Comparison of ENCODE assay signal across 11 cellular contexts in genomic region chr9:15430920-15431844, GRCh38. TPM values are rescaled to one million over a fixed set of nuclear protein-coding genes. Genes with fewer than 3 reads are reported as not detected.
DNase-seq lines count a peak whose midpoint lies in the region; ATAC-seq and TF ChIP-seq lines count a peak whose summit lies in the region.
"Had no signal": no experiment of that assay in that cellular context is flagged by ENCODE, and none has a peak within 500 bp of the region (broad histone marks: within the 10 kb centered on the region; RNA-seq: fewer than 3 reads in every experiment).

No MANE protein-coding gene starts in this region.

- no peaks in the 10 kb centered on the region for H4K20me1 ChIP-seq in hepatocyte (ENCODE audit: insufficient read depth, poor library complexity, severe bottlenecking)

- H3K4me1 ChIP-seq in hepatocyte (ENCODE audit: insufficient read depth) (peaks cover 10% of the 10 kb centered on the region), transverse colon (peaks cover 6 to 60% (median 35%) of the 10 kb centered on the region in 4 donors)
- H3K4me1 ChIP-seq: SJCRH30 had no signal

- H3K27ac ChIP-seq in hepatocyte: peak overlapping the region; percentile 15
- peak overlapping the region; percentile 69 to 84 (median 80) for H3K27ac ChIP-seq in transverse colon
- H3K27ac ChIP-seq: SJCRH30 had no signal

- peaks cover 88% of the 10 kb centered on the region for H3K79me2 ChIP-seq in hepatocyte

- TF ChIP-seq CTCF in hepatocyte (IDR thresholded peaks at IDR 0.05; ENCODE audit: poor library complexity) (no peak), transverse colon (IDR thresholded peaks at IDR 0.05) (no peak)

- no peak for ATAC-seq in HG02938 (IDR thresholded peaks at IDR 0.05; ENCODE audit: unreplicated experiment)
- ATAC-seq in stimulated activated naive CD8-positive, alpha-beta T cell treated with anti-CD3 and anti-CD28 coated beads, Interleukin-15, amount 100 ng/mL, for 72 hours: no peak

- no peak overlapping the region for H2AFZ ChIP-seq in hepatocyte

- peak overlapping the region; percentile 28 for H3K4me2 ChIP-seq in hepatocyte

- TF ChIP-seq POLR2A in transverse colon (IDR thresholded peaks at IDR 0.05): no peak

- H3K9me3 Mint-ChIP-seq in activated naive CD4-positive, alpha-beta T cell treated with anti-CD3 and anti-CD28 coated beads, Interleukin-2, amount 50 U/mL, for 24 hours: no peaks in the 10 kb centered on the region
- no peaks in the 10 kb centered on the region for H3K9me3 Mint-ChIP-seq in stimulated activated naive CD8-positive, alpha-beta T cell treated with anti-CD3 and anti-CD28 coated beads, Interleukin-15, amount 100 ng/mL, for 72 hours
- H3K9me3 Mint-ChIP-seq: naive B cell had no signal

- H3K27me3 Mint-ChIP-seq in activated naive CD4-positive, alpha-beta T cell treated with anti-CD3 and anti-CD28 coated beads, Interleukin-2, amount 50 U/mL, for 24 hours: no peaks in the 10 kb centered on the region
- no peaks in the 10 kb centered on the region for H3K27me3 Mint-ChIP-seq in stimulated activated naive CD8-positive, alpha-beta T cell treated with anti-CD3 and anti-CD28 coated beads, Interleukin-15, amount 100 ng/mL, for 72 hours
- H3K27me3 Mint-ChIP-seq: naive B cell had no signal

- H3K9me3 ChIP-seq in hepatocyte (ENCODE audit: low read depth) (no peaks in the 10 kb centered on the region), transverse colon (no peaks in the 10 kb centered on the region)
- H3K9me3 ChIP-seq: SJCRH30 had no signal

- H3K36me3 Mint-ChIP-seq in activated naive CD4-positive, alpha-beta T cell treated with anti-CD3 and anti-CD28 coated beads, Interleukin-2, amount 50 U/mL, for 24 hours: peaks cover 23% of the 10 kb centered on the region

- WGBS in hepatocyte (ENCODE audit: low lambda C conversion rate, missing lambda C conversion rate): 63% methylated on average over 5 of the region's 5 CpGs
- 31 to 55% methylated on average over 4 to 5 of the region's 5 CpGs for WGBS in transverse colon (ENCODE audit: low coverage in 1 of 2), 2 donors

- no peak for TF ChIP-seq EP300 in transverse colon (IDR thresholded peaks at IDR 0.05; ENCODE audit: low read depth)

- in situ Hi-C loops in transverse colon (cut with MboI; ENCODE audit: low pct_ligation_motif_present in 1 of 4, low pct_unique_long_range_greater_than_20kb in 1 of 4, low sequenced_read_pairs in 3 of 4): no loop called here

- H3K9me2 ChIP-seq in hepatocyte (replicated peaks; ENCODE audit: insufficient read depth): no peaks in the 10 kb centered on the region

- DNase-seq in activated naive CD4-positive, alpha-beta T cell (lab: John Stamatoyannopoulos, UW): no peak
- DNase-seq in UCSD-AML1 (lab: John Stamatoyannopoulos, UW; ENCODE audit: unreplicated experiment) (peak; percentile 14), hepatocyte (ENCODE audit: low spot score) (peak; percentile 42), transverse colon (peak; percentile 41), SHP77 (lab: John Stamatoyannopoulos, UW) (no peak)
- no peak for DNase-seq in stimulated activated naive CD8-positive, alpha-beta T cell treated with anti-CD3 and anti-CD28 coated beads, Interleukin-15, amount 100 ng/mL, for 72 hours
- DNase-seq: naive B cell, NCI-H1694, SJCRH30 had no signal

- H3K4me3 ChIP-seq in hepatocyte: no peak overlapping the region
- H3K4me3 ChIP-seq in transverse colon: no peak overlapping the region
- H3K4me3 ChIP-seq: SJCRH30 had no signal

- H3K36me3 ChIP-seq in hepatocyte (replicated peaks; ENCODE audit: insufficient read depth, low read depth) (no peaks in the 10 kb centered on the region), transverse colon (peaks cover 0 to 28% (median 7%) of the 10 kb centered on the region in 4 donors)

- intact Hi-C loops in transverse colon (cut with DNase I; ENCODE audit: low total_unique reads): no loop called here

- H3K27me3 ChIP-seq in hepatocyte: no peaks in the 10 kb centered on the region
- H3K27me3 ChIP-seq in transverse colon: no peaks in the 10 kb centered on the region
- H3K27me3 ChIP-seq: SJCRH30 had no signal

- H3K4me1 Mint-ChIP-seq in activated naive CD4-positive, alpha-beta T cell treated with anti-CD3 and anti-CD28 coated beads, Interleukin-2, amount 50 U/mL, for 24 hours: peaks cover 75% of the 10 kb centered on the region
- H3K4me1 Mint-ChIP-seq in stimulated activated naive CD8-positive, alpha-beta T cell treated with anti-CD3 and anti-CD28 coated beads, Interleukin-15, amount 100 ng/mL, for 72 hours: peaks cover 17% of the 10 kb centered on the region

- peak overlapping the region; percentile 37 for H3K27ac Mint-ChIP-seq in activated naive CD4-positive, alpha-beta T cell treated with anti-CD3 and anti-CD28 coated beads, Interleukin-2, amount 50 U/mL, for 24 hours
- peak overlapping the region in 1 of 2 donors; percentile 55 for H3K27ac Mint-ChIP-seq in stimulated activated naive CD8-positive, alpha-beta T cell treated with anti-CD3 and anti-CD28 coated beads, Interleukin-15, amount 100 ng/mL, for 72 hours

- H3K4me3 Mint-ChIP-seq in activated naive CD4-positive, alpha-beta T cell treated with anti-CD3 and anti-CD28 coated beads, Interleukin-2, amount 50 U/mL, for 24 hours: no peak overlapping the region
- no peak overlapping the region for H3K4me3 Mint-ChIP-seq in stimulated activated naive CD8-positive, alpha-beta T cell treated with anti-CD3 and anti-CD28 coated beads, Interleukin-15, amount 100 ng/mL, for 72 hours

RNA-seq across cellular contexts. Expression of gene SNAPC3, which starts 8.5 kb away (rescaled TPM):
- total RNA-seq in hepatocyte (27.7 and 34.1 TPM in 2 replicates), transverse colon (10 to 100 TPM; 44.9 to 70.7 (median 52.5) TPM)
- polyA plus RNA-seq in hepatocyte: 19.4 and 21.2 TPM in 2 replicates

Comparison
In these comparisons a context has a peak if more than half of its experiments do, and no peak if none do; other contexts are left out.
1. DNase-seq: peak in UCSD-AML1 (single experiment), hepatocyte (single experiment) and transverse colon (single experiment); none in activated naive CD4-positive, alpha-beta T cell (0 of 4), SHP77 (0 of 2) and stimulated activated naive CD8-positive, alpha-beta T cell treated with anti-CD3 and anti-CD28 coated beads, Interleukin-15, amount 100 ng/mL, for 72 hours (0 of 2).